In the genomic region with DNA sequence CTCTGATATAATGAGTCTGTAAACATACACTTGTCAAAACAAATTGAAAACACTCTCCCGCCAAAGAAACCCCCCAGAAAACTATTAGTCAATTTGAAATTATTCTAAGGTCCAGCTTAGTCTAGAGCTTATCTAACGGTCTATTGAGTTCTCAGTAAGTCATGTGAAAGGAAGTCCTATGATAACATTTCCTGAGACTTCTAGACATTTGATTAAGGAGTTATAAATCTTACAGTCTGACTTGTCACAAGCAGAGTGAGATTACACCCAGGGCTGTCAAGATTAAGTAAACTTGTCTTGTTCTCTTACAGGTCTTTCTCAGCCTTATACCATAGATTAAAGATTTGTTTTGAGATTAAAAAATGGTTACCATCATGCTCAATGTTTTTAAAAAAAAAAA, we compare ENCODE assay signal across 1 cellular context.
TF ChIP-seq lines count a peak whose summit lies in the region.

No MANE protein-coding gene starts in this region.

TF ChIP-seq in K562, 482 proteins besides CTCF, POLR2A, EP300 and RAD21 (continued from another document):
- TF ChIP-seq NFIC (IDR thresholded peaks at IDR 0.05), result no peak; the same call in 1 of the 2 replicates
- peak; percentile 68 for TF ChIP-seq POLR2H (tag; IDR thresholded peaks at IDR 0.05; ENCODE audit: low read depth)
- TF ChIP-seq XRCC3 (IDR thresholded peaks at IDR 0.05), result no peak
TF ChIP-seq in K562: peak in this region for 49.
